In genomic region chr3:12509466-12509865, GRCh38 we compare ENCODE assay signal across 19 cellular contexts. TPM values are rescaled to one million over a fixed set of nuclear protein-coding genes. Genes with fewer than 3 reads are reported as not detected.
A peak's percentile ranks its signal among the peaks of the same experiment; 100 is the strongest.
DNase-seq lines count a peak whose midpoint lies in the region; ATAC-seq and TF ChIP-seq lines count a peak whose summit lies in the region.
"Had no signal": no experiment of that assay in that cellular context is flagged by ENCODE, and none has a peak within 500 bp of the region (broad histone marks: within the 10 kb centered on the region; RNA-seq: fewer than 3 reads in every experiment).

No MANE protein-coding gene starts in this region.

- WGBS in esophagus muscularis mucosa = 67% methylated on average over 3 of the region's 3 CpGs

- H2AFZ ChIP-seq in neural progenitor cell (replicated peaks) = no peak overlapping the region
- H2AFZ ChIP-seq: GM23338, PC-9 had no signal

- peak overlapping the region; percentile 27 for H3K4me2 ChIP-seq in neural progenitor cell
- H3K4me2 ChIP-seq: GM23338, PC-9 had no signal

- H3K79me2 ChIP-seq in neural progenitor cell (ENCODE audit: low read depth) = no peaks in the 10 kb centered on the region

- peaks cover 31% of the 10 kb centered on the region for H3K4me1 ChIP-seq in adipocyte (ENCODE audit: control insufficient read depth, insufficient read depth, low read length)
- peaks cover 7 to 22% (median 16%) of the 10 kb centered on the region in 4 donors for H3K4me1 ChIP-seq in esophagus muscularis mucosa
- peaks cover 20% of the 10 kb centered on the region for H3K4me1 ChIP-seq in neural progenitor cell
- H3K4me1 ChIP-seq in vagina = peaks cover 27% of the 10 kb centered on the region
- H3K4me1 ChIP-seq in Peyer's patch = no peaks in the 10 kb centered on the region

- peaks cover 10% of the 10 kb centered on the region for H3K4me1 Mint-ChIP-seq in neural progenitor cell
- H3K4me1 Mint-ChIP-seq in T-helper 2 cell treated with Interferon-gamma antibody and Interleukin-4, amounts not matched to agents 5 μg/mL and 100 μg/mL, for 36 hours (ENCODE audit: low read depth) = no peaks in the 10 kb centered on the region
- H3K4me1 Mint-ChIP-seq: CD14-positive monocyte, GM23338 had no signal

- TF ChIP-seq EP300 in esophagus muscularis mucosa (IDR thresholded peaks at IDR 0.05) = no peak

- H3K27me3 Mint-ChIP-seq in neural progenitor cell (ENCODE audit: insufficient read depth, low read depth) = peaks cover 2% of the 10 kb centered on the region
- H3K27me3 Mint-ChIP-seq in T-helper 2 cell treated with Interferon-gamma antibody and Interleukin-4, amounts not matched to agents 5 μg/mL and 100 μg/mL, for 36 hours (ENCODE audit: low read depth) = no peaks in the 10 kb centered on the region

- no peak overlapping the region for H3K4me3 Mint-ChIP-seq in neural progenitor cell
- no peak overlapping the region for H3K4me3 Mint-ChIP-seq in T-helper 2 cell treated with Interferon-gamma antibody and Interleukin-4, amounts not matched to agents 5 μg/mL and 100 μg/mL, for 36 hours
- H3K4me3 Mint-ChIP-seq: CD14-positive monocyte, GM23338 had no signal

- intact Hi-C loops in esophagus muscularis mucosa (cut with DNase I) (no loop called here), vagina (cut with DNase I) (no loop called here)

- H3K9ac ChIP-seq in adipocyte (ENCODE audit: low read length) (no peak overlapping the region), neural progenitor cell (no peak overlapping the region)

- H3K4me3 ChIP-seq in adipocyte (ENCODE audit: low read length) (no peak overlapping the region), esophagus muscularis mucosa (no peak overlapping the region), neural progenitor cell (no peak overlapping the region), vagina (no peak overlapping the region), Peyer's patch (no peak overlapping the region)
- H3K4me3 ChIP-seq: GM23338, PC-9, SJSA1 had no signal

- peaks cover 8% of the 10 kb centered on the region for H4K20me1 ChIP-seq in neural progenitor cell (ENCODE audit: low read depth)

- peaks cover 23% of the 10 kb centered on the region for H3K36me3 Mint-ChIP-seq in neural progenitor cell
- H3K36me3 Mint-ChIP-seq in T-helper 2 cell treated with Interferon-gamma antibody and Interleukin-4, amounts not matched to agents 5 μg/mL and 100 μg/mL, for 36 hours (ENCODE audit: low read depth) = peaks cover 5% of the 10 kb centered on the region

- DNase-seq in adipocyte (ENCODE audit: low read depth) (peak; percentile 33), esophagus muscularis mucosa (ENCODE audit: extremely low spot score) (no peak), neural progenitor cell (ENCODE audit: low spot score) (peak; percentile 46), vagina (ENCODE audit: extremely low spot score in 2 of 2) (no peak), Peyer's patch (no peak)
- DNase-seq in T-helper 2 cell treated with Interferon-gamma antibody and Interleukin-4, amounts not matched to agents 5 μg/mL and 100 μg/mL, for 36 hours (ENCODE audit: low spot score) = no peak
- DNase-seq: DND-41, KBM-7, NCI-H1436, NCI-H2029, NCI-H345, NCI-H524 treated with DMSO at 0.1 percent for 48 hours, PC-9 had no signal

- H3K36me3 ChIP-seq in adipocyte (ENCODE audit: control insufficient read depth, insufficient read depth, low read length, severe bottlenecking) = peaks cover 18% of the 10 kb centered on the region
- peaks cover 7 to 48% (median 15%) of the 10 kb centered on the region in 4 donors for H3K36me3 ChIP-seq in esophagus muscularis mucosa
- no peaks in the 10 kb centered on the region for H3K36me3 ChIP-seq in neural progenitor cell
- peaks cover 0 to 22% of the 10 kb centered on the region in 2 donors for H3K36me3 ChIP-seq in vagina
- peaks cover 0 to 19% (median 0%) of the 10 kb centered on the region in 3 donors for H3K36me3 ChIP-seq in Peyer's patch
- H3K36me3 ChIP-seq: SJSA1 had no signal

- TF ChIP-seq POLR2A in esophagus muscularis mucosa (IDR thresholded peaks at IDR 0.05; ENCODE audit: low read depth) (no peak), vagina (IDR thresholded peaks at IDR 0.05) (no peak), Peyer's patch (IDR thresholded peaks at IDR 0.05) (no peak)

- no peaks in the 10 kb centered on the region for H3F3A ChIP-seq in neural progenitor cell (ENCODE audit: low read depth)

- H3K9me3 Mint-ChIP-seq in neural progenitor cell = no peaks in the 10 kb centered on the region
- H3K9me3 Mint-ChIP-seq in T-helper 2 cell treated with Interferon-gamma antibody and Interleukin-4, amounts not matched to agents 5 μg/mL and 100 μg/mL, for 36 hours = no peaks in the 10 kb centered on the region
- H3K9me3 Mint-ChIP-seq: GM23338 had no signal

- H3K27ac ChIP-seq in esophagus muscularis mucosa (replicated peaks in 1 of 4) = peak overlapping the region in 3 of 4 donors; percentile 65 to 81 (median 73)
- H3K27ac ChIP-seq in neural progenitor cell = peak overlapping the region; percentile 32
- H3K27ac ChIP-seq in vagina = peak overlapping the region; percentile 78
- H3K27ac ChIP-seq in Peyer's patch = no peak overlapping the region
- H3K27ac ChIP-seq: PC-9, SJSA1 had no signal

- H3K27me3 ChIP-seq in adipocyte (replicated peaks; ENCODE audit: control insufficient read depth, insufficient read depth, low read length) (no peaks in the 10 kb centered on the region), esophagus muscularis mucosa (no peaks in the 10 kb centered on the region), neural progenitor cell (no peaks in the 10 kb centered on the region), vagina (no peaks in the 10 kb centered on the region), Peyer's patch (no peaks in the 10 kb centered on the region)
- H3K27me3 ChIP-seq: SJSA1 had no signal

- TF ChIP-seq CTCF in esophagus muscularis mucosa (IDR thresholded peaks at IDR 0.05) (no peak), neural progenitor cell (IDR thresholded peaks at IDR 0.05) (no peak), vagina (IDR thresholded peaks at IDR 0.05) (no peak), Peyer's patch (IDR thresholded peaks at IDR 0.05) (no peak)

- H3K27ac Mint-ChIP-seq in neural progenitor cell = no peak overlapping the region
- H3K27ac Mint-ChIP-seq in T-helper 2 cell treated with Interferon-gamma antibody and Interleukin-4, amounts not matched to agents 5 μg/mL and 100 μg/mL, for 36 hours = no peak overlapping the region
- H3K27ac Mint-ChIP-seq: GM23338 had no signal

- no peak for ATAC-seq in GM21529 (IDR thresholded peaks at IDR 0.05; ENCODE audit: unreplicated experiment)
- ATAC-seq: GM23338, HCT116 had no signal

- H3K9me3 ChIP-seq in adipocyte (ENCODE audit: control insufficient read depth, low read length) (no peaks in the 10 kb centered on the region), esophagus muscularis mucosa (no peaks in the 10 kb centered on the region), neural progenitor cell (ENCODE audit: low read depth) (no peaks in the 10 kb centered on the region), vagina (no peaks in the 10 kb centered on the region), Peyer's patch (no peaks in the 10 kb centered on the region)
- H3K9me3 ChIP-seq: SJSA1 had no signal

RNA-seq across cellular contexts. Expression of gene TSEN2, which starts 25.2 kb away (rescaled TPM):
- total RNA-seq in esophagus muscularis mucosa = 10 to 100 TPM; 17.6 to 20.4 (median 19.4) TPM
- 20.4 and 21.3 TPM in 2 replicates for total RNA-seq in neural progenitor cell (ENCODE audit: low replicate concordance)
- 16.0 TPM for total RNA-seq in vagina
- 10 to 100 TPM in 3 of 4 donors, 1 to 10 TPM in 1; 8.1 to 39.9 (median 32.6) TPM for total RNA-seq in Peyer's patch

RNA-seq across cellular contexts. Expression of gene MKRN2OS, which starts 35.8 kb away (rescaled TPM):
- total RNA-seq in esophagus muscularis mucosa (not detected), neural progenitor cell (ENCODE audit: low replicate concordance) (not detected in 2 replicates), vagina (not detected), Peyer's patch (10 to 100 TPM in 2 of 4 donors, 1 to 10 TPM in 2; 6.6 to 17.2 (median 9.6) TPM)
- total RNA-seq: G401, GM23338, SJSA1 had no signal

RNA-seq across cellular contexts. Expression of gene MKRN2, which starts 47.4 kb away (rescaled TPM):
- total RNA-seq in esophagus muscularis mucosa (10 to 100 TPM; 29.5 to 55.1 (median 38.0) TPM), neural progenitor cell (ENCODE audit: low replicate concordance) (26.2 and 26.5 TPM in 2 replicates), vagina (28.5 TPM), Peyer's patch (10 to 100 TPM; 21.5 to 28.9 (median 23.6) TPM)

Comparison
In these comparisons a context has a peak if more than half of its experiments do, and no peak if none do; other contexts are left out.
1. DNase-seq: peak in adipocyte (single experiment) and neural progenitor cell (single experiment); none in esophagus muscularis mucosa (single experiment), vagina (0 of 2), Peyer's patch (0 of 3) and T-helper 2 cell treated with Interferon-gamma antibody and Interleukin-4, amounts not matched to agents 5 μg/mL and 100 μg/mL, for 36 hours (single experiment).
2. H3K27ac ChIP-seq: peak in esophagus muscularis mucosa (3 of 4), neural progenitor cell (single experiment) and vagina (single experiment); none in Peyer's patch (0 of 4).